In the genomic region with DNA sequence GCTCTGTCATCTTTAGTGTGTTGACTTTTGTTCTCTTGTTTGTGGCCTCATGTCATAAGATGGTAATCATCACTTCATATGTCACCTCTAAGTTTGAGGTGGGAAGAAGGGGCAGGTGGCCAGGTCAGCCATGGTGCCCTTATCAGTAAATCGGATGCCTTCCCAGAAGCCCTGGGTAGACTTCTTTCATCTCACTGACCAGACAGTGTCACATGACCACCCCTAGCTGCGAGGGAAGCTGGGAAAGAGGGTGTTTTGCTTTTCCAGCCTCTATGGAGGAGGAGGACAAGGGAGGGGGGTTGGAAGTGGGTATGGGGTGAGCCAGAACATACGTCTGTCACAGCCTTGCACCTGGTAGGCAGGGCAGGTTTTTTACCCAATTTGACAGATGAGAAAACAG, we compare ENCODE assay signal across 1 cellular context.
TF ChIP-seq lines count a peak whose summit lies in the region.

No MANE protein-coding gene starts in this region.

TF ChIP-seq in HCT116, 20 proteins besides CTCF, POLR2A, EP300 and RAD21:
- TF ChIP-seq FOSL1 (IDR thresholded peaks at IDR 0.05; ENCODE audit: low read depth): no peak
- peak; percentile 24 for TF ChIP-seq TCF7L2 (IDR thresholded peaks at IDR 0.05; ENCODE audit: borderline replicate concordance, extremely low read depth, insufficient read depth, insufficient read length)
